Comparison of ENCODE assay signal across 24 cellular contexts in the genomic region with DNA sequence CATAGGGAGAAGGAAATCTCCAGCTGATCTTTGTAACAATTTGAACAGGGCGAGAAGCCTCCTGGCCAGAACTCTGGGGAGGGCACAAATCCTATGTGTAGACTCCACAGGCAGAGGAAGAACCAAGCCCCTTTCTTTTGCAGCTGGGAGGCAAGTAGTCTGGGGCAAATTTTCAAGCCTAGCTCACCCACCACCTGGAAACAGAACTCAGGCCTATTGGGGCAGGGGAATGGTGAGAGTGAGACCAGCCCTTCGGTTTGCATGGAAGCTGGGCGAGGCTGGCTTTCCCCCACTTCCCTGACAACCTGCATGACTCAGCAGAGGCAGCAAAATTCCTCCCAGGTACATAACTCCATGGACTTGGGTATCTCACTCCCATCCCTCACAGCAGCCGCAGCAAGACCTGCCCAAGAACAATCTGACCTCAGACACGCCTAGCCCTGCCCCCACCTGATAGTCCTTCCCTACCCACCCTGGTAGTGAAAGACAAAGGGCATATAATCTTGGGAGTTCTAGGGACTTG.
DNase-seq lines count a peak whose midpoint lies in the region; ATAC-seq, FAIRE-seq and TF ChIP-seq lines count a peak whose summit lies in the region.
"Had no signal": no experiment of that assay in that cellular context is flagged by ENCODE, and none has a peak within 500 bp of the region (broad histone marks: within the 10 kb centered on the region; RNA-seq: fewer than 3 reads in every experiment).

No MANE protein-coding gene starts in this region.

- H3K79me2 ChIP-seq in keratinocyte (ENCODE audit: control insufficient read depth, insufficient read depth, low read length): no peaks in the 10 kb centered on the region

- BruUV-seq in Calu3 (replicated peaks; lab: Mats Ljungman, UMichigan): no TSS peak

- H3K9me3 Mint-ChIP-seq in Calu3 (ENCODE audit: low read depth, unreplicated experiment): peaks cover 2% of the 10 kb centered on the region
- peaks cover 4% of the 10 kb centered on the region for H3K9me3 Mint-ChIP-seq in endodermal cell

- H3K27me3 ChIP-seq in RWPE2 (ENCODE audit: insufficient read depth, poor library complexity, severe bottlenecking) (no peaks in the 10 kb centered on the region), endodermal cell (ENCODE audit: control insufficient read depth, insufficient read depth, low read length, poor library complexity, severe bottlenecking) (peaks cover 5% of the 10 kb centered on the region), keratinocyte (ENCODE audit: control insufficient read depth, extremely low read depth, insufficient read depth, low read length) (no peaks in the 10 kb centered on the region), left ventricle myocardium inferior (ENCODE audit: low read depth) (no peaks in the 10 kb centered on the region)
- H3K27me3 ChIP-seq: BE2C had no signal

- H3K4me3 ChIP-seq in RWPE2 (ENCODE audit: severe bottlenecking): no peak overlapping the region
- no peak overlapping the region for H3K4me3 ChIP-seq in endodermal cell (ENCODE audit: low read length)
- H3K4me3 ChIP-seq in keratinocyte (ENCODE audit: control insufficient read depth in 2 of 3, extremely low read depth in 1 of 3, insufficient read depth in 2 of 3, low read depth in 1 of 3, low read length in 3 of 3): no peak overlapping the region
- H3K4me3 ChIP-seq in left ventricle myocardium inferior: no peak overlapping the region

- H4K20me1 ChIP-seq in keratinocyte (ENCODE audit: control insufficient read depth, extremely low read depth, insufficient read depth, low read length): no peaks in the 10 kb centered on the region

- H3K9ac ChIP-seq in endodermal cell (ENCODE audit: extremely low read depth, low read length, poor library complexity, severe bottlenecking) (no peak overlapping the region), keratinocyte (ENCODE audit: control insufficient read depth, extremely low read depth, insufficient read depth, low read length) (no peak overlapping the region)

- H3K9me3 ChIP-seq in RWPE2 (ENCODE audit: severe bottlenecking) (no peaks in the 10 kb centered on the region), endodermal cell (ENCODE audit: control insufficient read depth, low read length) (no peaks in the 10 kb centered on the region), keratinocyte (ENCODE audit: control insufficient read depth, low read depth, low read length) (no peaks in the 10 kb centered on the region), left ventricle myocardium inferior (replicated peaks) (no peaks in the 10 kb centered on the region)
- H3K9me3 ChIP-seq: BE2C, Caco-2 had no signal

- H3K4me1 Mint-ChIP-seq in Calu3 (ENCODE audit: low read depth, unreplicated experiment) (peaks cover 18% of the 10 kb centered on the region), endodermal cell (peaks cover 8% of the 10 kb centered on the region)
- H3K4me1 Mint-ChIP-seq: CD4-positive, CD25-positive, alpha-beta regulatory T cell had no signal

- H3K27me3 Mint-ChIP-seq in Calu3 (ENCODE audit: unreplicated experiment): no peaks in the 10 kb centered on the region
- H3K27me3 Mint-ChIP-seq in endodermal cell (ENCODE audit: insufficient read depth): no peaks in the 10 kb centered on the region
- H3K27me3 Mint-ChIP-seq: CD4-positive, CD25-positive, alpha-beta regulatory T cell had no signal

- peak overlapping the region; percentile 44 for H3K27ac ChIP-seq in RWPE2 (ENCODE audit: poor library complexity, severe bottlenecking)
- no peak overlapping the region for H3K27ac ChIP-seq in endodermal cell (ENCODE audit: low read depth, low read length)
- H3K27ac ChIP-seq in keratinocyte (ENCODE audit: control insufficient read depth, insufficient read depth, low read length): no peak overlapping the region
- H3K27ac ChIP-seq in left ventricle myocardium inferior (replicated peaks): no peak overlapping the region

- 88 to 100% methylated on average over 1 to 5 of the region's 5 CpGs for WGBS in endodermal cell (ENCODE audit: insufficient coverage in 1 of 2, insufficient read length in 1 of 2), 2 experiments

- CTCF ChIA-PET in Calu3 (lab: Charles Lee): interaction anchor here (0.6 kb wide), 1 partner anchor 16 kb away, joined by 3 read pairs; no protein-coding TSS in a partner anchor

- H2AFZ ChIP-seq in keratinocyte (ENCODE audit: control insufficient read depth, low read length): peak overlapping the region; percentile 59

- ATAC-seq in RWPE2 (ENCODE audit: low read depth) (peak; percentile 58), GM19397 (IDR thresholded peaks at IDR 0.05; ENCODE audit: unreplicated experiment) (no peak)
- ATAC-seq: HepG2 had no signal

- H3K4me3 Mint-ChIP-seq in Calu3 (ENCODE audit: low read depth, unreplicated experiment) (no peak overlapping the region), endodermal cell (no peak overlapping the region)
- H3K4me3 Mint-ChIP-seq: CD4-positive, CD25-positive, alpha-beta regulatory T cell had no signal

- intact Hi-C loops in Calu3 (cut with micrococcal nuclease; ENCODE audit: unreplicated experiment): loop anchor here (10.0 kb wide), 1 partner anchor 285 kb away; no protein-coding TSS in a partner anchor
- intact Hi-C loops in left ventricle myocardium inferior (cut with micrococcal nuclease): no loop called here

- FAIRE-seq in keratinocyte (lab: Jason Lieb, UNC): peak; percentile 43
- FAIRE-seq: A204.1, GM12892, GM18507, H54, HepG2 had no signal

- DNase-seq in Calu3: peak; percentile 6
- DNase-seq in RWPE2 (ENCODE audit: low spot score): no peak
- peak; percentile 52 for DNase-seq in endodermal cell
- DNase-seq in keratinocyte (ENCODE audit: low read depth, low spot score): peak; percentile 4
- no peak for DNase-seq in stimulated activated naive CD4-positive, alpha-beta T cell (lab: John Stamatoyannopoulos, UW)
- no peak for DNase-seq in middle frontal gyrus (ENCODE audit: extremely low spot score, low spot score)
- DNase-seq in left ventricle myocardium inferior: no peak
- DNase-seq: BE2C; Caco-2; CD4-positive, CD25-positive, alpha-beta regulatory T cell; HFFc6; KBM-7; MV-4-11; NCI-H1694 treated with DMSO at 0.1 percent for 48 hours; NCI-H2107; NCI-H510A treated with DMSO at 0.1 percent for 48 hours; NCI-H82; OCI-M1 had no signal

- H3K9me1 ChIP-seq in keratinocyte (ENCODE audit: control insufficient read depth, extremely low read depth, insufficient read depth, low read length): no peaks in the 10 kb centered on the region

- H3K4me2 ChIP-seq in keratinocyte (ENCODE audit: control insufficient read depth, extremely low read depth, insufficient read depth, low read depth, low read length): peak overlapping the region; percentile 35

- H3K27ac Mint-ChIP-seq in Calu3 (ENCODE audit: unreplicated experiment): peak overlapping the region; percentile 87
- peak overlapping the region; percentile 4 for H3K27ac Mint-ChIP-seq in endodermal cell
- H3K27ac Mint-ChIP-seq: CD4-positive, CD25-positive, alpha-beta regulatory T cell; HFFc6 had no signal

- no peaks in the 10 kb centered on the region for H3K36me3 ChIP-seq in RWPE2 (ENCODE audit: low read depth)
- no peaks in the 10 kb centered on the region for H3K36me3 ChIP-seq in endodermal cell (ENCODE audit: control insufficient read depth, insufficient read depth, low read length)
- no peaks in the 10 kb centered on the region for H3K36me3 ChIP-seq in keratinocyte (ENCODE audit: control insufficient read depth in 2 of 2, extremely low read depth in 1 of 2, insufficient read depth in 2 of 2, low read length in 2 of 2)
- no peaks in the 10 kb centered on the region for H3K36me3 ChIP-seq in left ventricle myocardium inferior
- H3K36me3 ChIP-seq: BE2C had no signal

- H3K36me3 Mint-ChIP-seq in Calu3 (ENCODE audit: insufficient read depth, unreplicated experiment) (no peaks in the 10 kb centered on the region), endodermal cell (ENCODE audit: low read depth) (no peaks in the 10 kb centered on the region)
- H3K36me3 Mint-ChIP-seq: CD4-positive, CD25-positive, alpha-beta regulatory T cell had no signal

- no peak for TF ChIP-seq CTCF in Calu3 (IDR thresholded peaks at IDR 0.05; ENCODE audit: unreplicated experiment)
- TF ChIP-seq CTCF in RWPE2 (IDR thresholded peaks at IDR 0.05; ENCODE audit: poor library complexity, severe bottlenecking): no peak
- TF ChIP-seq CTCF in endodermal cell (conservative IDR thresholded peaks at IDR 0.05): no peak
- TF ChIP-seq CTCF in keratinocyte (optimal IDR thresholded peaks at IDR 0.05 in 1 of 3, IDR thresholded peaks at IDR 0.05 in 1 of 3, conservative IDR thresholded peaks at IDR 0.05 in 1 of 3; ENCODE audit: extremely low read depth in 1 of 3, insufficient read depth in 2 of 3, low read length in 3 of 3): no peak
- no peak for TF ChIP-seq CTCF in left ventricle myocardium inferior (IDR thresholded peaks at IDR 0.05; ENCODE audit: borderline replicate concordance)

- dilution Hi-C loops in keratinocyte (cut with MboI; ENCODE audit: extremely low pct_ligation_motif_present, low sequenced_read_pairs): no loop called here

- peaks cover 12% of the 10 kb centered on the region for H3K4me1 ChIP-seq in RWPE2 (ENCODE audit: insufficient read depth, poor library complexity, severe bottlenecking)
- H3K4me1 ChIP-seq in endodermal cell (ENCODE audit: control insufficient read depth, insufficient read depth, low read length): no peaks in the 10 kb centered on the region
- peaks cover 12% of the 10 kb centered on the region for H3K4me1 ChIP-seq in keratinocyte (ENCODE audit: control insufficient read depth, extremely low read depth, insufficient read depth, low read length)
- no peaks in the 10 kb centered on the region for H3K4me1 ChIP-seq in left ventricle myocardium inferior
- H3K4me1 ChIP-seq: BE2C, Caco-2 had no signal

Comparison
In these comparisons a context has a peak if more than half of its experiments do, and no peak if none do; other contexts are left out.
1. DNase-seq: peak in Calu3 (single experiment), endodermal cell (single experiment) and keratinocyte (single experiment); none in RWPE2 (single experiment), stimulated activated naive CD4-positive, alpha-beta T cell (0 of 6), middle frontal gyrus (single experiment) and left ventricle myocardium inferior (single experiment).